8 cellular contexts compared by ENCODE assay signal in the genomic region with DNA sequence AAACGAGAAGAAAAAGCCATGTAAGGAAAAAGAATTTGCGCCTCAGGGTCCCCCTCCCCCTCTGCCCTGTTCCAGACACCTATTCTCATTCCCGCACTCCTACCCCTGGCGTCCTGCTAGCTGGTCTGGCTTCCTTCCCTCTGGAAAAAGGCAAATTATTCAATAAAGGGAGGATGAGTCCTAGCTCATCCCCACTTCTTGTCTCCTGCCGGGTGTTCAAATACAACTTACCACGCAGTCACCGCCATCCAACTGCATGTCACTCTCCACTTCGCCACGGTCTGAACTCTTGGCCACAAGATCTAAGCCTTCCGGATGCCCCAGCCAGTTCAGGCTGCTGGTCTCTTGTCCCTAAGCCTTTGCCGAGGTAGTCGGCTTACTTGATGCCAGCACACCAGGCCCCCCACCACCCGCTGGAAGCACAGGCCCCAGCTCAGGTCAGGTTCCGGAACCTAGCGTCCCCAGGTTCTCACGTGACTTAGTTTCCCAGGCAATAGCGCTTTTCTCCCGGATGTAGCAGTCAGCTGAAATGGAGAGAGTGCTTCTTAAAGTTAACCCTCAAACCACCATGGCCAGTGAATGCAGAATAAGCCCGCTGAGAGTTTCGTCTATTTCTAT.
DNase-seq lines count a peak whose midpoint lies in the region; ATAC-seq and TF ChIP-seq lines count a peak whose summit lies in the region.

No MANE protein-coding gene starts in this region.

- H3K27ac ChIP-seq in right atrium auricular region (peak overlapping the region; percentile 77 to 78), prostate gland (peak overlapping the region; percentile 65 to 80), vagina (peak overlapping the region; percentile 64)

- H3K4me1 ChIP-seq in right atrium auricular region (no peaks in the 10 kb centered on the region), prostate gland (replicated peaks) (no peaks in the 10 kb centered on the region), vagina (peaks cover 9% of the 10 kb centered on the region)

- intact Hi-C loops in prostate gland (cut with DNase I) (loop anchor here (10.0 kb wide), 1 partner anchor 194 kb away; a partner anchor contains a TSS), vagina (cut with DNase I) (no loop called here)

- peak; percentile 99 for ATAC-seq in HG02642 (IDR thresholded peaks at IDR 0.05; ENCODE audit: poor library complexity, unreplicated experiment)

- H3K36me3 ChIP-seq in right atrium auricular region = no peaks in the 10 kb centered on the region
- H3K36me3 ChIP-seq in prostate gland = no peaks in the 10 kb centered on the region
- H3K36me3 ChIP-seq in vagina = no peaks in the 10 kb centered on the region

- 0% methylated on average over 19 of the region's 20 CpGs for WGBS in prostate gland

- TF ChIP-seq POLR2A in prostate gland (IDR thresholded peaks at IDR 0.05) (peak; percentile 12), vagina (IDR thresholded peaks at IDR 0.05) (no peak)

- H3K27me3 ChIP-seq in right atrium auricular region (no peaks in the 10 kb centered on the region), prostate gland (replicated peaks; ENCODE audit: insufficient read depth) (no peaks in the 10 kb centered on the region), vagina (no peaks in the 10 kb centered on the region)

- peak overlapping the region; percentile 87 for H3K4me3 ChIP-seq in GM12865 (ENCODE audit: low read depth, low read length)
- peak overlapping the region; percentile 56 to 61 for H3K4me3 ChIP-seq in right atrium auricular region
- peak overlapping the region; percentile 47 to 49 for H3K4me3 ChIP-seq in prostate gland
- peak overlapping the region; percentile 47 to 49 for H3K4me3 ChIP-seq in vagina

- DNase-seq in GM12865 (ENCODE audit: low read depth) = peak; percentile 75
- DNase-seq in NCI-H1105 treated with DMSO at 0.1 percent for 48 hours (lab: John Stamatoyannopoulos, UW) = peak; percentile 81
- peak; percentile 33 for DNase-seq in T follicular helper cell (ENCODE audit: low read depth)
- peak; percentile 80 for DNase-seq in amniotic epithelial cell (ENCODE audit: low read depth)
- DNase-seq in right atrium auricular region (ENCODE audit: low spot score) = peak; percentile 66
- peak; percentile 63 for DNase-seq in prostate gland (ENCODE audit: low spot score)
- DNase-seq in vagina (ENCODE audit: extremely low spot score in 2 of 2) = no peak

- H3K9me3 ChIP-seq in right atrium auricular region (no peaks in the 10 kb centered on the region), prostate gland (no peaks in the 10 kb centered on the region), vagina (no peaks in the 10 kb centered on the region)

- TF ChIP-seq CTCF in GM12865 (IDR thresholded peaks at IDR 0.05; ENCODE audit: insufficient read depth, low read depth, low read length, missing control alignments) = no peak
- no peak for TF ChIP-seq CTCF in right atrium auricular region (IDR thresholded peaks at IDR 0.05)
- TF ChIP-seq CTCF in prostate gland (IDR thresholded peaks at IDR 0.05) = no peak
- no peak for TF ChIP-seq CTCF in vagina (IDR thresholded peaks at IDR 0.05)

Comparison
In these comparisons a context has a peak if more than half of its experiments do, and no peak if none do; other contexts are left out.
1. DNase-seq: peak in GM12865 (single experiment), NCI-H1105 treated with DMSO at 0.1 percent for 48 hours (single experiment), T follicular helper cell (single experiment), amniotic epithelial cell (single experiment), right atrium auricular region (single experiment) and prostate gland (single experiment); none in vagina (0 of 2).
2. Peak in every context shown above with its lines, with median percentiles within 50 percentile points of each other: H3K4me3 ChIP-seq and H3K27ac ChIP-seq.